22 cellular contexts compared by ENCODE assay signal in the genomic region with DNA sequence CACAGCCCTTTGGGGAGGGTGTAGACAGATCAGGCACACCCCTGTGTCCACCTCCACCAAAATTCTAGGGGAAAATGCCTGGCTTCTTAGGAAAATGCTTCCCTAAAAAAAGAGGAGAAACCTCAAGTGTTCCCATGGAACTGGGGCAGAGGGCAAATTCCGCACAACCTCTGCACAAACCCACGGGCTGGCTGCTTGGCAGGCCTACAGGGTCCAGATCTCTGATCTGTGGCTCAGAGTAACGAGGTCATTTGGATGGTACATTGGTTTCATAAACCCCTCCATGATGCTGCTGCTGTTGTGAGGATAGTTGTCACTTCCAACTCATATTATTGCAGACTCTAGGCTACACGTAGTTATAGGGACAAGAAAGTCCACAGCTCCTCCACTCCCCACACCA. TPM values are rescaled to one million over a fixed set of nuclear protein-coding genes. Genes with fewer than 3 reads are reported as not detected.
"Had no signal": no experiment of that assay in that cellular context is flagged by ENCODE, and none has a peak within 500 bp of the region (broad histone marks: within the 10 kb centered on the region; RNA-seq: fewer than 3 reads in every experiment).

No MANE protein-coding gene starts in this region.

- H3K36me3 ChIP-seq: colonic mucosa, heart right ventricle, lower lobe of right lung, sigmoid colon, thyroid gland, WERI-Rb-1 had no signal

- H3K4me3 ChIP-seq: colonic mucosa, heart right ventricle, lower lobe of right lung, mucosa of descending colon, sigmoid colon, thyroid gland had no signal

- DNase-seq: activated CD4-positive, alpha-beta T cell treated with anti-CD3 and anti-CD28 coated beads for 1 hour; activated gamma-delta T cell treated with Interleukin-2 at 50 U/mL for 16 hours; activated T-cell treated with anti-CD3 and anti-CD28 coated beads, Interleukin-2, amount 50 U/mL, for 1 hour; aorta; colonic mucosa; heart right ventricle; islet precursor cell; left colon; lower lobe of right lung; mesendoderm; mucosa of descending colon; nephron progenitor cell; sigmoid colon; stimulated activated CD4-positive, alpha-beta T cell treated with anti-CD3 and anti-CD28 coated beads, Interleukin-2, amount 100 ng/mL, for 48 hours; stimulated activated CD8-positive, alpha-beta memory T cell treated with anti-CD3 and anti-CD28 coated beads, Interleukin-4, amount 100 ng/mL, for 48 hours; stimulated activated naive CD4-positive, alpha-beta T cell treated with Interleukin-2 at 50 U/mL for 16 hours; T-cell; thyroid gland; WERI-Rb-1 had no signal

- H3K27ac ChIP-seq: colonic mucosa, epithelial cell of prostate, heart right ventricle, lower lobe of right lung, parathyroid adenoma, sigmoid colon, thyroid gland, WERI-Rb-1 had no signal

- H3K9me3 ChIP-seq: colonic mucosa, heart right ventricle, lower lobe of right lung, mucosa of descending colon, sigmoid colon, thyroid gland had no signal

- ATAC-seq: heart right ventricle, left colon, lower lobe of right lung, mucosa of descending colon, T-cell had no signal

- H3K27me3 ChIP-seq: colonic mucosa, sigmoid colon, thyroid gland had no signal

- H3K4me1 ChIP-seq: colonic mucosa, heart right ventricle, lower lobe of right lung, parathyroid adenoma, sigmoid colon, thyroid gland had no signal

RNA-seq across cellular contexts. Expression of a gene that starts 16.0 kb away (rescaled TPM):
- total RNA-seq: fibroblast of villous mesenchyme, lower lobe of right lung, T-cell, thyroid gland had no signal
